In the genomic region with DNA sequence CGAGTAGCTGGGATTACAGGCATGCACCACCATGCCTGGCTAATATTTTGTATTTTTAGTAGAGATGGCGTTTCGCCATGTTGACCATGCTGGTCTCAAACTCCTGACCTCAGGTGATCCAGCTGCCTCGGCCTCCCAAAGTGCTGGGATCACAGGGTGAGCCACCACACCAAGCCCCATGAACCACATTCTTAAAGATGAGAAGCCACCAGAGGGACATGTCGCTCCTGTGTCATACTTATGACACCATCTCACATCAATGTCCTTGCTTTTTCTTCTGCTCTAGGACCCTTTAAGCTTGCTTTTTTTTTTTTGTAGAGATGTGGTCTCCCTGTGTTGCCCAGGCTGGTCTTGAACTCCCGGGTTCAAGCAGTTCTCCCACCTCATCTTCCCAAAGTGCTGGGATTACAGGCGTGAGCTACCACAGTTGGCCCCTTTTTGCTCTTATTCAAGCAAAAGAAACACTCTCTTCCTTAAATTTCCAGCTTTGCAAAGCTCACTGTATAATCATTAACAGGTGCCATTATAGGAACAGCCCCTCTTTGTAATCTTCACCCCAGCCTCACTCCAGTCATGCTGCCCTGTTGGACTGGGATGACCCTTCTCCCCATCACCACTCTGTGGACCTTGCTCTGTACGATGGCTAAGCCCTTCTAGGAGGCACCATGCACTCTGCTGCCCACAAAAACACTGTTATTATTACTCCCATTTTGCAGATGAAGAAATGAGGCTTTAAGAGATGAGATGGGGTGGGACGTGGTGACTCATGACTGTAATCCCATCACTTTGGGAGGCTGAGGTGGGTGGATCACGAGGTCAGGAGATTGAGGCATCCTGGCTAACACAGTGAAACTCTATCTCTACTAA, we compare ENCODE assay signal across 1 cellular context.
TF ChIP-seq lines count a peak whose summit lies in the region.

No MANE protein-coding gene starts in this region.

TF ChIP-seq in HepG2, 621 proteins besides CTCF, POLR2A, EP300 and RAD21 (continued from another document and continues in another):
- TF ChIP-seq, protein P1, sequence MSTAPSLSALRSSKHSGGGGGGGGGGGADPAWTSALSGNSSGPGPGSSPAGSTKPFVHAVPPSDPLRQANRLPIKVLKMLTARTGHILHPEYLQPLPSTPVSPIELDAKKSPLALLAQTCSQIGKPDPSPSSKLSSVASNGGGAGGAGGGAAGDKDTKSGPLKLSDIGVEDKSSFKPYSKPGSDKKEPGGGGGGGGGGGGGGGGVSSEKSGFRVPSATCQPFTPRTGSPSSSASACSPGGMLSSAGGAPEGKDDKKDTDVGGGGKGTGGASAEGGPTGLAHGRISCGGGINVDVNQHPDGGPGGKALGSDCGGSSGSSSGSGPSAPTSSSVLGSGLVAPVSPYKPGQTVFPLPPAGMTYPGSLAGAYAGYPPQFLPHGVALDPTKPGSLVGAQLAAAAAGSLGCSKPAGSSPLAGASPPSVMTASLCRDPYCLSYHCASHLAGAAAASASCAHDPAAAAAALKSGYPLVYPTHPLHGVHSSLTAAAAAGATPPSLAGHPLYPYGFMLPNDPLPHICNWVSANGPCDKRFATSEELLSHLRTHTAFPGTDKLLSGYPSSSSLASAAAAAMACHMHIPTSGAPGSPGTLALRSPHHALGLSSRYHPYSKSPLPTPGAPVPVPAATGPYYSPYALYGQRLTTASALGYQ (CRISPR knock-in tag; IDR thresholded peaks at IDR 0.05) = no peak
- TF ChIP-seq CBX2 (IDR thresholded peaks at IDR 0.05; ENCODE audit: low read depth, low read length) (no peak), CBX2 (CRISPR knock-in tag; IDR thresholded peaks at IDR 0.05; ENCODE audit: low read depth) (no peak), ZNF598 (CRISPR knock-in tag; IDR thresholded peaks at IDR 0.05; ENCODE audit: borderline replicate concordance) (no peak), HOXD1 (CRISPR knock-in tag; IDR thresholded peaks at IDR 0.05) (no peak), ZZZ3 (CRISPR knock-in tag; IDR thresholded peaks at IDR 0.05; ENCODE audit: borderline replicate concordance) (no peak), HNF4G (IDR thresholded peaks at IDR 0.05; ENCODE audit: borderline replicate concordance, low read depth, low read length) (peak; percentile 96), HNF4G (CRISPR knock-in tag; IDR thresholded peaks at IDR 0.05; ENCODE audit: borderline replicate concordance, low read depth) (peak; percentile 86; the same call in 1 of the 2 replicates), PCBP1 (IDR thresholded peaks at IDR 0.05; ENCODE audit: borderline replicate concordance, low read depth, low read length) (no peak), PLRG1 (conservative IDR thresholded peaks at IDR 0.05) (no peak), ZNF30 (CRISPR knock-in tag; IDR thresholded peaks at IDR 0.05) (no peak), IRF2 (CRISPR knock-in tag; IDR thresholded peaks at IDR 0.05) (peak; percentile 86; the same call in 1 of the 2 replicates), ZFYVE20 (CRISPR knock-in tag; IDR thresholded peaks at IDR 0.05; ENCODE audit: borderline replicate concordance, low read depth) (no peak), NCOA5 (CRISPR knock-in tag; IDR thresholded peaks at IDR 0.05) (no peak), KLF6 (CRISPR knock-in tag; IDR thresholded peaks at IDR 0.05) (no peak), ASH2L (IDR thresholded peaks at IDR 0.05; ENCODE audit: insufficient read length, low read depth, low read length) (no peak), GATAD2A (CRISPR knock-in tag; IDR thresholded peaks at IDR 0.05) (peak; percentile 90), ZNF547 (CRISPR knock-in tag; IDR thresholded peaks at IDR 0.05) (no peak; the same call in 1 of the 2 replicates), PTBP1 (IDR thresholded peaks at IDR 0.05; ENCODE audit: low read depth, low read length, poor library complexity, severe bottlenecking) (no peak), ARID2 (CRISPR knock-in tag; IDR thresholded peaks at IDR 0.05; ENCODE audit: borderline replicate concordance) (no peak), ZNF788 (CRISPR knock-in tag; IDR thresholded peaks at IDR 0.05; ENCODE audit: borderline replicate concordance) (no peak; the same call in 1 of the 2 replicates), ZNF615 (CRISPR knock-in tag; IDR thresholded peaks at IDR 0.05; ENCODE audit: borderline replicate concordance) (0 out of 2 replicates have a peak, but pooled peaks have one; percentile 24), ZNF335 (CRISPR knock-in tag; IDR thresholded peaks at IDR 0.05) (peak; percentile 39; the same call in 1 of the 2 replicates), KDM3A (CRISPR knock-in tag; IDR thresholded peaks at IDR 0.05; ENCODE audit: low read depth) (peak; percentile 74; the same call in 1 of the 2 replicates), NBN (conservative IDR thresholded peaks at IDR 0.05) (no peak), SP4 (CRISPR knock-in tag; IDR thresholded peaks at IDR 0.05) (peak; percentile 61), FOXK2 (IDR thresholded peaks at IDR 0.05) (peak; percentile 6; the same call in 1 of the 2 replicates), ZNF136 (CRISPR knock-in tag; IDR thresholded peaks at IDR 0.05; ENCODE audit: low read depth) (no peak; the same call in 1 of the 2 replicates), ZNF772 (CRISPR knock-in tag; IDR thresholded peaks at IDR 0.05) (0 out of 2 replicates have a peak, but pooled peaks have one; percentile 21), ZNF678 (CRISPR knock-in tag; IDR thresholded peaks at IDR 0.05) (no peak), FOXA3 (CRISPR knock-in tag; IDR thresholded peaks at IDR 0.05) (no peak; the same call in 1 of the 2 replicates), KDM4B (CRISPR knock-in tag; IDR thresholded peaks at IDR 0.05) (no peak), ZNF883 (CRISPR knock-in tag; IDR thresholded peaks at IDR 0.05; ENCODE audit: not compliant biosample characterization) (no peak), RBAK (CRISPR knock-in tag; IDR thresholded peaks at IDR 0.05) (no peak)
- TF ChIP-seq, protein P2, sequence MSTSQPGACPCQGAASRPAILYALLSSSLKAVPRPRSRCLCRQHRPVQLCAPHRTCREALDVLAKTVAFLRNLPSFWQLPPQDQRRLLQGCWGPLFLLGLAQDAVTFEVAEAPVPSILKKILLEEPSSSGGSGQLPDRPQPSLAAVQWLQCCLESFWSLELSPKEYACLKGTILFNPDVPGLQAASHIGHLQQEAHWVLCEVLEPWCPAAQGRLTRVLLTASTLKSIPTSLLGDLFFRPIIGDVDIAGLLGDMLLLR (CRISPR knock-in tag; IDR thresholded peaks at IDR 0.05) = no peak
- TF ChIP-seq, protein P3, sequence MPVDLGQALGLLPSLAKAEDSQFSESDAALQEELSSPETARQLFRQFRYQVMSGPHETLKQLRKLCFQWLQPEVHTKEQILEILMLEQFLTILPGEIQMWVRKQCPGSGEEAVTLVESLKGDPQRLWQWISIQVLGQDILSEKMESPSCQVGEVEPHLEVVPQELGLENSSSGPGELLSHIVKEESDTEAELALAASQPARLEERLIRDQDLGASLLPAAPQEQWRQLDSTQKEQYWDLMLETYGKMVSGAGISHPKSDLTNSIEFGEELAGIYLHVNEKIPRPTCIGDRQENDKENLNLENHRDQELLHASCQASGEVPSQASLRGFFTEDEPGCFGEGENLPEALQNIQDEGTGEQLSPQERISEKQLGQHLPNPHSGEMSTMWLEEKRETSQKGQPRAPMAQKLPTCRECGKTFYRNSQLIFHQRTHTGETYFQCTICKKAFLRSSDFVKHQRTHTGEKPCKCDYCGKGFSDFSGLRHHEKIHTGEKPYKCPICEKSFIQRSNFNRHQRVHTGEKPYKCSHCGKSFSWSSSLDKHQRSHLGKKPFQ (CRISPR knock-in tag; IDR thresholded peaks at IDR 0.05; ENCODE audit: insufficient replicate concordance) = peak; percentile 46
- TF ChIP-seq, protein P4, sequence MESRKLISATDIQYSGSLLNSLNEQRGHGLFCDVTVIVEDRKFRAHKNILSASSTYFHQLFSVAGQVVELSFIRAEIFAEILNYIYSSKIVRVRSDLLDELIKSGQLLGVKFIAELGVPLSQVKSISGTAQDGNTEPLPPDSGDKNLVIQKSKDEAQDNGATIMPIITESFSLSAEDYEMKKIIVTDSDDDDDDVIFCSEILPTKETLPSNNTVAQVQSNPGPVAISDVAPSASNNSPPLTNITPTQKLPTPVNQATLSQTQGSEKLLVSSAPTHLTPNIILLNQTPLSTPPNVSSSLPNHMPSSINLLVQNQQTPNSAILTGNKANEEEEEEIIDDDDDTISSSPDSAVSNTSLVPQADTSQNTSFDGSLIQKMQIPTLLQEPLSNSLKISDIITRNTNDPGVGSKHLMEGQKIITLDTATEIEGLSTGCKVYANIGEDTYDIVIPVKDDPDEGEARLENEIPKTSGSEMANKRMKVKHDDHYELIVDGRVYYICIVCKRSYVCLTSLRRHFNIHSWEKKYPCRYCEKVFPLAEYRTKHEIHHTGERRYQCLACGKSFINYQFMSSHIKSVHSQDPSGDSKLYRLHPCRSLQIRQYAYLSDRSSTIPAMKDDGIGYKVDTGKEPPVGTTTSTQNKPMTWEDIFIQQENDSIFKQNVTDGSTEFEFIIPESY (CRISPR knock-in tag; IDR thresholded peaks at IDR 0.05) = 0 out of 2 replicates have a peak, but pooled peaks have one; percentile 47
- TF ChIP-seq, protein P5, sequence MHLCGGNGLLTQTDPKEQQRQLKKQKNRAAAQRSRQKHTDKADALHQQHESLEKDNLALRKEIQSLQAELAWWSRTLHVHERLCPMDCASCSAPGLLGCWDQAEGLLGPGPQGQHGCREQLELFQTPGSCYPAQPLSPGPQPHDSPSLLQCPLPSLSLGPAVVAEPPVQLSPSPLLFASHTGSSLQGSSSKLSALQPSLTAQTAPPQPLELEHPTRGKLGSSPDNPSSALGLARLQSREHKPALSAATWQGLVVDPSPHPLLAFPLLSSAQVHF (CRISPR knock-in tag; IDR thresholded peaks at IDR 0.05) = no peak
- TF ChIP-seq, protein P6, sequence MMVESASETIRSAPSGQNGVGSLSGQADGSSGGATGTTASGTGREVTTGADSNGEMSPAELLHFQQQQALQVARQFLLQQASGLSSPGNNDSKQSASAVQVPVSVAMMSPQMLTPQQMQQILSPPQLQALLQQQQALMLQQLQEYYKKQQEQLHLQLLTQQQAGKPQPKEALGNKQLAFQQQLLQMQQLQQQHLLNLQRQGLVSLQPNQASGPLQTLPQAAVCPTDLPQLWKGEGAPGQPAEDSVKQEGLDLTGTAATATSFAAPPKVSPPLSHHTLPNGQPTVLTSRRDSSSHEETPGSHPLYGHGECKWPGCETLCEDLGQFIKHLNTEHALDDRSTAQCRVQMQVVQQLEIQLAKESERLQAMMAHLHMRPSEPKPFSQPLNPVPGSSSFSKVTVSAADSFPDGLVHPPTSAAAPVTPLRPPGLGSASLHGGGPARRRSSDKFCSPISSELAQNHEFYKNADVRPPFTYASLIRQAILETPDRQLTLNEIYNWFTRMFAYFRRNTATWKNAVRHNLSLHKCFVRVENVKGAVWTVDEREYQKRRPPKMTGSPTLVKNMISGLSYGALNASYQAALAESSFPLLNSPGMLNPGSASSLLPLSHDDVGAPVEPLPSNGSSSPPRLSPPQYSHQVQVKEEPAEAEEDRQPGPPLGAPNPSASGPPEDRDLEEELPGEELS (CRISPR knock-in tag; IDR thresholded peaks at IDR 0.05) = 0 out of 2 replicates have a peak, but pooled peaks have one; percentile 44
- TF ChIP-seq, protein P7, sequence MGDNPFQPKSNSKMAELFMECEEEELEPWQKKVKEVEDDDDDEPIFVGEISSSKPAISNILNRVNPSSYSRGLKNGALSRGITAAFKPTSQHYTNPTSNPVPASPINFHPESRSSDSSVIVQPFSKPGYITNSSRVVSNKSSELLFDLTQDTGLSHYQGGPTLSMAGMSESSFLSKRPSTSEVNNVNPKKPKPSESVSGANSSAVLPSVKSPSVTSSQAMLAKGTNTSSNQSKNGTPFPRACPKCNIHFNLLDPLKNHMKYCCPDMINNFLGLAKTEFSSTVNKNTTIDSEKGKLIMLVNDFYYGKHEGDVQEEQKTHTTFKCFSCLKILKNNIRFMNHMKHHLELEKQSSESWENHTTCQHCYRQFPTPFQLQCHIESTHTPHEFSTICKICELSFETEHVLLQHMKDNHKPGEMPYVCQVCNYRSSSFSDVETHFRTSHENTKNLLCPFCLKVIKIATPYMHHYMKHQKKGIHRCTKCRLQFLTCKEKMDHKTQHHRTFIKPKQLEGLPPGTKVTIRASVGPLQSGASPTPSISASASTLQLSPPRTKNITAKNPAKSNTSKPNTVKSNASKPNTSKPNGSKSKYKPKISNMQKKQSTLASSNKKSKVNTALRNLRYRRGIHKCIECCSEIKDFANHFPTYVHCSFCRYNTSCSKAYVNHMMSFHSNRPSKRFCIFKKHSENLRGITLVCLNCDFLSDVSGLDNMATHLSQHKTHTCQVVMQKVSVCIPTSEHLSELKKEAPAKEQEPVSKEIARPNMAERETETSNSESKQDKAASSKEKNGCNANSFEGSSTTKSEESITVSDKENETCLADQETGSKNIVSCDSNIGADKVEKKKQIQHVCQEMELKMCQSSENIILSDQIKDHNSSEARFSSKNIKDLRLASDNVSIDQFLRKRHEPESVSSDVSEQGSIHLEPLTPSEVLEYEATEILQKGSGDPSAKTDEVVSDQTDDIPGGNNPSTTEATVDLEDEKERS (CRISPR knock-in tag; IDR thresholded peaks at IDR 0.05) = peak; percentile 92; the same call in 1 of the 2 replicates
- TF ChIP-seq, protein P8, sequence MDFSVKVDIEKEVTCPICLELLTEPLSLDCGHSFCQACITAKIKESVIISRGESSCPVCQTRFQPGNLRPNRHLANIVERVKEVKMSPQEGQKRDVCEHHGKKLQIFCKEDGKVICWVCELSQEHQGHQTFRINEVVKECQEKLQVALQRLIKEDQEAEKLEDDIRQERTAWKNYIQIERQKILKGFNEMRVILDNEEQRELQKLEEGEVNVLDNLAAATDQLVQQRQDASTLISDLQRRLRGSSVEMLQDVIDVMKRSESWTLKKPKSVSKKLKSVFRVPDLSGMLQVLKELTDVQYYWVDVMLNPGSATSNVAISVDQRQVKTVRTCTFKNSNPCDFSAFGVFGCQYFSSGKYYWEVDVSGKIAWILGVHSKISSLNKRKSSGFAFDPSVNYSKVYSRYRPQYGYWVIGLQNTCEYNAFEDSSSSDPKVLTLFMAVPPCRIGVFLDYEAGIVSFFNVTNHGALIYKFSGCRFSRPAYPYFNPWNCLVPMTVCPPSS (IDR thresholded peaks at IDR 0.05) = no peak
- TF ChIP-seq, protein P9, sequence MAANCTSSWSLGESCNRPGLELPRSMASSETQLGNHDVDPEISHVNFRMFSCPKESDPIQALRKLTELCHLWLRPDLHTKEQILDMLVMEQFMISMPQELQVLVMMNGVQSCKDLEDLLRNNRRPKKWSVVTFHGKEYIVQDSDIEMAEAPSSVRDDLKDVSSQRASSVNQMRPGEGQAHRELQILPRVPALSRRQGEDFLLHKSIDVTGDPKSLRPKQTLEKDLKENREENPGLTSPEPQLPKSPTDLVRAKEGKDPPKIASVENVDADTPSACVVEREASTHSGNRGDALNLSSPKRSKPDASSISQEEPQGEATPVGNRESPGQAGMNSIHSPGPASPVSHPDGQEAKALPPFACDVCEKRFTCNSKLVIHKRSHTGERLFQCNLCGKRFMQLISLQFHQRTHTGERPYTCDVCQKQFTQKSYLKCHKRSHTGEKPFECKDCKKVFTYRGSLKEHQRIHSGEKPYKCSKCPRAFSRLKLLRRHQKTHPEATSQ (CRISPR knock-in tag; IDR thresholded peaks at IDR 0.05; ENCODE audit: borderline replicate concordance) = no peak; the same call in 1 of the 2 replicates
- TF ChIP-seq, protein P10, sequence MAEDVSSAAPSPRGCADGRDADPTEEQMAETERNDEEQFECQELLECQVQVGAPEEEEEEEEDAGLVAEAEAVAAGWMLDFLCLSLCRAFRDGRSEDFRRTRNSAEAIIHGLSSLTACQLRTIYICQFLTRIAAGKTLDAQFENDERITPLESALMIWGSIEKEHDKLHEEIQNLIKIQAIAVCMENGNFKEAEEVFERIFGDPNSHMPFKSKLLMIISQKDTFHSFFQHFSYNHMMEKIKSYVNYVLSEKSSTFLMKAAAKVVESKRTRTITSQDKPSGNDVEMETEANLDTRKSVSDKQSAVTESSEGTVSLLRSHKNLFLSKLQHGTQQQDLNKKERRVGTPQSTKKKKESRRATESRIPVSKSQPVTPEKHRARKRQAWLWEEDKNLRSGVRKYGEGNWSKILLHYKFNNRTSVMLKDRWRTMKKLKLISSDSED (CRISPR knock-in tag; IDR thresholded peaks at IDR 0.05) = no peak
